Comparison of ENCODE assay signal across 7 cellular contexts in the genomic region with DNA sequence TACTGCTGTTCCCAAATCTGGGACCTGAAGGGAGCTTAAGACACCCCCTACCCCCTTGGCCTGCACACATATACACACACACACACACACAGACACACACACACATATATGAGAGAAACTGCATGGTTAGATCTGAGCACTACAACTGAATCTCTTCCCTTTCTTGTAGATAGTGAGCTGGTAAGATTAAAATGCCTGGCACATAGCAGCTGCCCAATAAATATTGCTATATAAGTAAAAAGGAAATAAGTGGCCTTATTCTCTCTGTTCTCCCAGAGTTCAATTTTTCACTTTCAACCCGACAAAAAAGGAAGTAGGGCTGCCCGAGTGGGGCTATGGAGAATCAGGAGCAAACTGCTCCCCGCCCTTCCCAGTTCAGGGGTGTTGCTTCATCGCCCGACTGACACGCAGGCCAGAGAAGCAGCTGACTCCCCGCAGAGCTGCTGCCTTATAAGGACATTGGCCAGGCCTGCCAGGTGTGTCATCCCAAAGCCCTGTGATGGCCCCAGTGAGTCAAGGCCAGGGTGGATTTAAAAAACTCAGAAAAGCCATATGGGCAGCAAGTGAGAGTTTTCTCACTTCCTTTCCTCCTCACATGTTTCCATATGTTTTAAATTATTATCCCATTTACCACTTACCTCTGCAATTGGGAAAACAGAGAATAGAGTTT.
DNase-seq lines count a peak whose midpoint lies in the region; ATAC-seq and TF ChIP-seq lines count a peak whose summit lies in the region.

No MANE protein-coding gene starts in this region.

- DNase-seq in NCI-H226 (peak; percentile 90), chondrocyte (ENCODE audit: low spot score) (no peak), lung microvascular endothelial cell (ENCODE audit: low read depth in 2 of 2) (peak; percentile 46), OCI-LY7 (ENCODE audit: low spot score) (no peak)

- no peaks in the 10 kb centered on the region for H3K27me3 Mint-ChIP-seq in chondrocyte (ENCODE audit: low read depth)

- H3K9me2 ChIP-seq in OCI-LY7 (ENCODE audit: insufficient read depth, low read length) = no peaks in the 10 kb centered on the region

- no peaks in the 10 kb centered on the region for H3K9me3 Mint-ChIP-seq in chondrocyte (ENCODE audit: low read depth)

- no peaks in the 10 kb centered on the region for H3K79me2 ChIP-seq in OCI-LY7 (ENCODE audit: insufficient read depth, low read depth, low read length)

- no peaks in the 10 kb centered on the region for H4K20me1 ChIP-seq in OCI-LY7 (ENCODE audit: insufficient read depth, low read length)

- peak overlapping the region; percentile 57 for H3K27ac Mint-ChIP-seq in chondrocyte (ENCODE audit: unreplicated experiment)

- peaks cover 21% of the 10 kb centered on the region for H3K4me1 Mint-ChIP-seq in chondrocyte (ENCODE audit: low read depth)

- no peaks in the 10 kb centered on the region for H3K9me3 ChIP-seq in OCI-LY7 (ENCODE audit: low read length)

- CTCF ChIA-PET in OCI-LY7 (lab: Charles Lee; ENCODE audit: unreplicated experiment) = no interaction called here

- ATAC-seq in GM18498 (IDR thresholded peaks at IDR 0.05; ENCODE audit: unreplicated experiment) (peak; percentile 91), HG02623 (IDR thresholded peaks at IDR 0.05; ENCODE audit: unreplicated experiment) (peak; percentile 65), GM18520 (IDR thresholded peaks at IDR 0.05; ENCODE audit: unreplicated experiment) (no peak)

- H3K4me2 ChIP-seq in OCI-LY7 (ENCODE audit: low read length) = no peak overlapping the region

- no peak overlapping the region for H3K4me3 Mint-ChIP-seq in chondrocyte (ENCODE audit: unreplicated experiment)

- H3K36me3 ChIP-seq in OCI-LY7 (ENCODE audit: insufficient read depth, low read length) = no peaks in the 10 kb centered on the region

- POLR2A ChIA-PET in OCI-LY7 (lab: Charles Lee) = interaction anchor here (0.9 kb wide), 1 partner anchor 458 kb away, joined by 4 read pairs; no protein-coding TSS in a partner anchor

- BruUV-seq in OCI-LY7 (replicated peaks; lab: Mats Ljungman, UMichigan) = no TSS peak

- TF ChIP-seq CTCF in chondrocyte (IDR thresholded peaks at IDR 0.05) (no peak), OCI-LY7 (conservative IDR thresholded peaks at IDR 0.05; ENCODE audit: low read length) (no peak)

- no peak overlapping the region for H3K27ac ChIP-seq in OCI-LY7 (ENCODE audit: low read depth, low read length, poor library complexity, severe bottlenecking)

- intact Hi-C loops in OCI-LY7 (cut with micrococcal nuclease; ENCODE audit: unreplicated experiment) = no loop called here

- no peak overlapping the region for H3K4me3 ChIP-seq in OCI-LY7 (ENCODE audit: low read depth, low read length, poor library complexity, severe bottlenecking)

- peaks cover 5% of the 10 kb centered on the region for H3K36me3 Mint-ChIP-seq in chondrocyte (ENCODE audit: low read depth)

- H2AFZ ChIP-seq in OCI-LY7 (ENCODE audit: low read length) = no peak overlapping the region

- H3K4me1 ChIP-seq in OCI-LY7 (ENCODE audit: insufficient read depth, low read length, poor library complexity, severe bottlenecking) = no peaks in the 10 kb centered on the region

Comparison
In these comparisons a context has a peak if more than half of its experiments do, and no peak if none do; other contexts are left out.
1. DNase-seq: peak in NCI-H226 (single experiment) and lung microvascular endothelial cell (2 of 2); none in chondrocyte (single experiment) and OCI-LY7 (single experiment).